ENCODE assay signal across 1 cellular context in genomic region chr1:26418865-26419349, GRCh38.
A peak's percentile ranks its signal among the peaks of the same experiment; 100 is the strongest.
TF ChIP-seq lines count a peak whose summit lies in the region.

No MANE protein-coding gene starts in this region.

TF ChIP-seq in WTC11, 78 proteins besides CTCF, POLR2A, EP300 and RAD21 (continued from another document):
- TF ChIP-seq ATF3 (CRISPR knock-in tag; conservative IDR thresholded peaks at IDR 0.05) (no peak), ETV6 (CRISPR knock-in tag; IDR thresholded peaks at IDR 0.05) (peak; percentile 75; the same call in 1 of the 2 replicates), ZNF263 (CRISPR knock-in tag; IDR thresholded peaks at IDR 0.05; ENCODE audit: low read depth) (peak; percentile 72; the same call in 1 of the 2 replicates), FOXP1 (CRISPR knock-in tag; IDR thresholded peaks at IDR 0.05; ENCODE audit: borderline replicate concordance) (no peak), FOXK1 (CRISPR knock-in tag; IDR thresholded peaks at IDR 0.05) (peak; percentile 33; the same call in 1 of the 2 replicates), FOXJ3 (CRISPR knock-in tag; IDR thresholded peaks at IDR 0.05; ENCODE audit: borderline replicate concordance) (no peak), ZNF512 (CRISPR knock-in tag; IDR thresholded peaks at IDR 0.05; ENCODE audit: borderline replicate concordance) (no peak), ZNF396 (CRISPR knock-in tag; IDR thresholded peaks at IDR 0.05; ENCODE audit: borderline replicate concordance) (no peak), HMGXB4 (CRISPR knock-in tag; IDR thresholded peaks at IDR 0.05) (no peak), GTF2I (CRISPR knock-in tag; conservative IDR thresholded peaks at IDR 0.05) (no peak), E2F4 (CRISPR knock-in tag; IDR thresholded peaks at IDR 0.05; ENCODE audit: borderline replicate concordance, low read depth) (no peak), TEAD4 (CRISPR knock-in tag; IDR thresholded peaks at IDR 0.05) (peak; percentile 85; the same call in 1 of the 2 replicates), E2F1 (CRISPR knock-in tag; IDR thresholded peaks at IDR 0.05) (no peak), JAZF1 (CRISPR knock-in tag; IDR thresholded peaks at IDR 0.05) (no peak), TEAD1 (CRISPR knock-in tag; IDR thresholded peaks at IDR 0.05) (peak; percentile 76; the same call in 1 of the 2 replicates), ZNF232 (CRISPR knock-in tag; IDR thresholded peaks at IDR 0.05) (no peak), ZNF425 (CRISPR knock-in tag; conservative IDR thresholded peaks at IDR 0.05) (0 out of 2 replicates have a peak, but pooled peaks have one; percentile 27), NR1H2 (CRISPR knock-in tag; IDR thresholded peaks at IDR 0.05) (no peak), SP1 (CRISPR knock-in tag; conservative IDR thresholded peaks at IDR 0.05) (peak; percentile 74; the same call in 1 of the 2 replicates), STAT6 (CRISPR knock-in tag; conservative IDR thresholded peaks at IDR 0.05; ENCODE audit: low read depth) (no peak), CREM (CRISPR knock-in tag; IDR thresholded peaks at IDR 0.05) (0 out of 2 replicates have a peak, but pooled peaks have one; percentile 38), ESRRA (CRISPR knock-in tag; IDR thresholded peaks at IDR 0.05; ENCODE audit: borderline replicate concordance) (no peak), USF2 (CRISPR knock-in tag; IDR thresholded peaks at IDR 0.05) (no peak)
